ENCODE assay signal across 1 cellular context in genomic region chr1:161071886-161072371, GRCh38.
A peak's percentile ranks its signal among the peaks of the same experiment; 100 is the strongest.
TF ChIP-seq lines count a peak whose summit lies in the region.

No MANE protein-coding gene starts in this region.

TF ChIP-seq in HepG2, 621 proteins besides CTCF, POLR2A, EP300 and RAD21 (continues in another document):
- TF ChIP-seq ZNF605 (CRISPR knock-in tag; IDR thresholded peaks at IDR 0.05), result 0 out of 2 replicates have a peak, but pooled peaks have one; percentile 37
- no peak for TF ChIP-seq SOX5 (CRISPR knock-in tag; IDR thresholded peaks at IDR 0.05; ENCODE audit: borderline replicate concordance)
- no peak for TF ChIP-seq FOXM1 (CRISPR knock-in tag; IDR thresholded peaks at IDR 0.05)
- TF ChIP-seq ZNF574 (CRISPR knock-in tag; IDR thresholded peaks at IDR 0.05), result 0 out of 2 replicates have a peak, but pooled peaks have one; percentile 24
- TF ChIP-seq HMG20A (CRISPR knock-in tag; IDR thresholded peaks at IDR 0.05; ENCODE audit: borderline replicate concordance), result no peak
- no peak for TF ChIP-seq BHLHE40 (IDR thresholded peaks at IDR 0.05; ENCODE audit: low read length)
- TF ChIP-seq ZNF619 (CRISPR knock-in tag; IDR thresholded peaks at IDR 0.05), result no peak
- no peak for TF ChIP-seq ZNF513 (CRISPR knock-in tag; conservative IDR thresholded peaks at IDR 0.05)
- TF ChIP-seq JUNB (CRISPR knock-in tag; IDR thresholded peaks at IDR 0.05; ENCODE audit: borderline replicate concordance), result no peak
- no peak for TF ChIP-seq ZFY (CRISPR knock-in tag; IDR thresholded peaks at IDR 0.05)
- no peak for TF ChIP-seq ZNF263 (CRISPR knock-in tag; IDR thresholded peaks at IDR 0.05)
- TF ChIP-seq SMAD3 (CRISPR knock-in tag; IDR thresholded peaks at IDR 0.05), result no peak
- no peak for TF ChIP-seq ZSCAN22 (CRISPR knock-in tag; IDR thresholded peaks at IDR 0.05)
- no peak for TF ChIP-seq CREBL2 (CRISPR knock-in tag; IDR thresholded peaks at IDR 0.05; ENCODE audit: borderline replicate concordance)
- TF ChIP-seq RFX1 (IDR thresholded peaks at IDR 0.05), result no peak
- no peak for TF ChIP-seq NFKBIZ (CRISPR knock-in tag; IDR thresholded peaks at IDR 0.05)
- no peak for TF ChIP-seq MAFK (conservative IDR thresholded peaks at IDR 0.05 in 1 of 2, IDR thresholded peaks at IDR 0.05 in 1 of 2; ENCODE audit: low read length in 2 of 2)
- no peak for TF ChIP-seq STAT5B (CRISPR knock-in tag; IDR thresholded peaks at IDR 0.05)
- TF ChIP-seq TAF15 (IDR thresholded peaks at IDR 0.05; ENCODE audit: low read depth, low read length, poor library complexity, severe bottlenecking), result no peak
- 0 out of 2 replicates have a peak, but pooled peaks have one; percentile 59 for TF ChIP-seq SMAD1 (CRISPR knock-in tag; IDR thresholded peaks at IDR 0.05; ENCODE audit: borderline replicate concordance, low read depth)
- no peak; the same call in 1 of the 2 replicates for TF ChIP-seq ZNF687 (CRISPR knock-in tag; IDR thresholded peaks at IDR 0.05)
- TF ChIP-seq NCOR1 (IDR thresholded peaks at IDR 0.05; ENCODE audit: borderline replicate concordance, low read length), result no peak
- TF ChIP-seq ZNF615 (CRISPR knock-in tag; IDR thresholded peaks at IDR 0.05; ENCODE audit: borderline replicate concordance), result no peak
- TF ChIP-seq ZMYM4 (CRISPR knock-in tag; IDR thresholded peaks at IDR 0.05), result no peak
- no peak; the same call in 1 of the 2 replicates for TF ChIP-seq FOXK2 (IDR thresholded peaks at IDR 0.05)
- no peak for TF ChIP-seq PBX3 (CRISPR knock-in tag; IDR thresholded peaks at IDR 0.05; ENCODE audit: borderline replicate concordance)
- TF ChIP-seq AGO2 (optimal IDR thresholded peaks at IDR 0.05; ENCODE audit: low read depth, low read length), result no peak
- TF ChIP-seq MYC (CRISPR knock-in tag; IDR thresholded peaks at IDR 0.05; ENCODE audit: borderline replicate concordance), result peak; percentile 23; the same call in 1 of the 2 replicates
- no peak for TF ChIP-seq ZNF484 (CRISPR knock-in tag; IDR thresholded peaks at IDR 0.05; ENCODE audit: borderline replicate concordance, low read depth)
- peak; percentile 87 for TF ChIP-seq SMC3 (IDR thresholded peaks at IDR 0.05; ENCODE audit: low read length)
- TF ChIP-seq LBX2 (CRISPR knock-in tag; IDR thresholded peaks at IDR 0.05; ENCODE audit: borderline replicate concordance), result no peak
- no peak for TF ChIP-seq E2F1 (CRISPR knock-in tag; IDR thresholded peaks at IDR 0.05)
- no peak for TF ChIP-seq MXD3 (CRISPR knock-in tag; IDR thresholded peaks at IDR 0.05)
- 0 out of 2 replicates have a peak, but pooled peaks have one; percentile 34 for TF ChIP-seq ZSCAN31 (CRISPR knock-in tag; IDR thresholded peaks at IDR 0.05; ENCODE audit: low read depth)
- TF ChIP-seq XRCC5 (optimal IDR thresholded peaks at IDR 0.05; ENCODE audit: low read length), result peak; percentile 31
- TF ChIP-seq ZNF18 (CRISPR knock-in tag; IDR thresholded peaks at IDR 0.05; ENCODE audit: insufficient replicate concordance), result peak; percentile 80
- peak; percentile 35; the same call in 1 of the 2 replicates for TF ChIP-seq EEA1 (CRISPR knock-in tag; IDR thresholded peaks at IDR 0.05; ENCODE audit: borderline replicate concordance)
- no peak for TF ChIP-seq AHDC1 (CRISPR knock-in tag; IDR thresholded peaks at IDR 0.05; ENCODE audit: borderline replicate concordance)
- TF ChIP-seq STAG1 (CRISPR knock-in tag; IDR thresholded peaks at IDR 0.05), result peak; percentile 68
- no peak for TF ChIP-seq ZNF652 (CRISPR knock-in tag; IDR thresholded peaks at IDR 0.05; ENCODE audit: borderline replicate concordance, low read depth)
- no peak for TF ChIP-seq ZNF337 (CRISPR knock-in tag; IDR thresholded peaks at IDR 0.05; ENCODE audit: borderline replicate concordance, low read depth)
